Comparison of ENCODE assay signal across 12 cellular contexts in genomic region chr17:2571523-2572303, GRCh38. TPM values are rescaled to one million over a fixed set of nuclear protein-coding genes. Genes with fewer than 3 reads are reported as not detected.
DNase-seq lines count a peak whose midpoint lies in the region; ATAC-seq and TF ChIP-seq lines count a peak whose summit lies in the region.
"Had no signal": no experiment of that assay in that cellular context is flagged by ENCODE, and none has a peak within 500 bp of the region (broad histone marks: within the 10 kb centered on the region; RNA-seq: fewer than 3 reads in every experiment).

No MANE protein-coding gene starts in this region.

- no peak overlapping the region for H3K27ac ChIP-seq in caudate nucleus (ENCODE audit: low read depth, low read length)
- H3K27ac ChIP-seq: gastroesophageal sphincter had no signal

- CTCF ChIA-PET in GM10248 (lab: Yijun Ruan, JAX), result interaction anchor here (1.0 to 1.4 kb wide), 2 partner anchors 9 to 102 kb away, joined by 3 to 4 read pairs; no protein-coding TSS in a partner anchor

- H3K4me1 Mint-ChIP-seq in T-helper 17 cell, result peaks cover 4% of the 10 kb centered on the region
- H3K4me1 Mint-ChIP-seq: central memory CD8-positive, alpha-beta T cell; GM23338 had no signal

- H3K27me3 Mint-ChIP-seq in T-helper 17 cell, result peaks cover 11% of the 10 kb centered on the region

- no peak overlapping the region for H3K4me3 Mint-ChIP-seq in T-helper 17 cell
- H3K4me3 Mint-ChIP-seq: central memory CD8-positive, alpha-beta T cell; GM23338 had no signal

- peaks cover 2% of the 10 kb centered on the region for H3K36me3 Mint-ChIP-seq in T-helper 17 cell (ENCODE audit: low read depth)

- peak overlapping the region; percentile 45 for H3K27ac Mint-ChIP-seq in T-helper 17 cell
- H3K27ac Mint-ChIP-seq: GM23338 had no signal

- H3K9me3 ChIP-seq in T-helper 17 cell (ENCODE audit: control insufficient read depth, low read length, poor library complexity, severe bottlenecking), result no peaks in the 10 kb centered on the region
- H3K9me3 ChIP-seq: gastroesophageal sphincter had no signal

- no peak for TF ChIP-seq CTCF in GM10248 (IDR thresholded peaks at IDR 0.05; ENCODE audit: control extremely low read depth, extremely low read depth, low read depth, missing control alignments)

- POLR2A ChIA-PET in GM10248 (lab: Yijun Ruan, JAX), result interaction anchor here (0.6 kb wide), 1 partner anchor 267 kb away, joined by 3 read pairs; no protein-coding TSS in a partner anchor

- ATAC-seq in GM19324 (IDR thresholded peaks at IDR 0.05; ENCODE audit: low FRiP score, unreplicated experiment) (peak; percentile 86), HG02970 (IDR thresholded peaks at IDR 0.05; ENCODE audit: low FRiP score, unreplicated experiment) (peak; percentile 56), T-helper 17 cell (no peak)
- ATAC-seq: gastroesophageal sphincter, GM23338 had no signal

- DNase-seq in GM10248 (ENCODE audit: extremely low spot score) (peak; percentile 73), T-helper 17 cell (no peak), globus pallidus (ENCODE audit: low spot score) (no peak), NCI-H345 treated with DMSO at 0.1 percent for 48 hours (lab: John Stamatoyannopoulos, UW; ENCODE audit: unreplicated experiment) (no peak), caudate nucleus (lab: John Stamatoyannopoulos, UW) (no peak)
- no peak for DNase-seq in activated CD4-positive, alpha-beta T cell treated with anti-CD3 and anti-CD28 coated beads, Interleukin-2, amount 50 U/mL, for 48 hours
- DNase-seq: MV-4-11 had no signal

RNA-seq across cellular contexts. Expression of gene PAFAH1B1, which starts 21.7 kb away (rescaled TPM):
- total RNA-seq in T-helper 17 cell, result 100 to 1,000 TPM; 149 to 165 TPM
